Comparison of ENCODE assay signal across 24 cellular contexts in the genomic region with DNA sequence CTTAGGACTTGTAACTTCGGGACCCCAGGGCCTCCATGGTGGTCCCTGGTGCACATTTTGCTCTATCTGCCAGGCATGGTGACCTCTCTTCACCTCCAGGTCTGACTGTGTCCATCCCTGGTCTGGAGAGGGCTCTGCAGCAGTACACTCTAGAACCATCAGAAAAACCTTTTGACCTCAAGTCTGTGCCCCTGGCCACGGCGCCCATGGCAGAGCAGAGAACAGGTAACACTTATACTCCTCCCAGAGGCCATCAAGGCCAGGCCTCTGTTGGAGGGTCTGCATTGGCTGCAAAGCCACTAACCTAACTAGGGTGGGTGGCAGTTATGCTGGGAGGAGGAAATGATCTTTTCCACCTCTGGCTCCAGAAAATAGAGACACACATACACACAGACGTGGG.
"Had no signal": no experiment of that assay in that cellular context is flagged by ENCODE, and none has a peak within 500 bp of the region (broad histone marks: within the 10 kb centered on the region; RNA-seq: fewer than 3 reads in every experiment).

No MANE protein-coding gene starts in this region.

- H3K27me3 Mint-ChIP-seq: activated CD8-positive, alpha-beta T cell treated with anti-CD3 and anti-CD28 coated beads for 36 hours; activated naive CD8-positive, alpha-beta T cell; T-cell had no signal

- H3K4me3 ChIP-seq: cardiac muscle cell, SK-N-MC had no signal

- H3K27ac Mint-ChIP-seq: activated naive CD8-positive, alpha-beta T cell; activated T-helper 2 cell treated with anti-CD3 and anti-CD28 coated beads, Interferon-gamma antibody, Interleukin-2, Interleukin-4, amounts not matched to agents 10 μg/mL and 5 μg/mL and 100 μg/mL, durations not matched to agents 14 hours and 24 hours and 36 hours had no signal

- H3K27ac ChIP-seq: brain microvascular endothelial cell, cardiac muscle cell, SK-N-MC had no signal

- DNase-seq: activated CD4-positive, alpha-beta T cell treated with anti-CD3 and anti-CD28 coated beads for 4 hours; activated CD8-positive, alpha-beta memory T cell treated with anti-CD3 and anti-CD28 coated beads, Interleukin-2, amount 50 U/mL, for 4 hours; activated CD8-positive, alpha-beta T cell treated with anti-CD3 and anti-CD28 coated beads for 36 hours; activated naive CD4-positive, alpha-beta T cell; amygdala; brain microvascular endothelial cell; MM.1S; NCI-H1105; NCI-H1436; NCI-H1694 treated with DMSO at 0.1 percent for 48 hours; NCI-H2029 treated with DMSO at 0.1 percent for 48 hours; NCI-H345; NCI-H510A; NCI-H526 treated with DMSO at 0.1 percent for 48 hours; NCI-H82; RPMI8226; T-cell had no signal

- H3K27me3 ChIP-seq: brain microvascular endothelial cell, cardiac muscle cell had no signal

- H3K4me3 Mint-ChIP-seq: activated CD8-positive, alpha-beta T cell treated with anti-CD3 and anti-CD28 coated beads for 36 hours; activated naive CD8-positive, alpha-beta T cell; T-cell had no signal

- ATAC-seq: activated CD4-positive, CD25-positive, alpha-beta regulatory T cell treated with anti-CD3 and anti-CD28 coated beads, Interleukin-2, amount 50 U/mL, for 24 hours; activated CD8-positive, alpha-beta T cell treated with anti-CD3 and anti-CD28 coated beads for 36 hours; Panc1; Right ventricle myocardium inferior; T-cell had no signal

- H3K9me3 Mint-ChIP-seq: activated CD8-positive, alpha-beta T cell treated with anti-CD3 and anti-CD28 coated beads for 36 hours; activated T-helper 2 cell treated with anti-CD3 and anti-CD28 coated beads, Interferon-gamma antibody, Interleukin-2, Interleukin-4, amounts not matched to agents 10 μg/mL and 5 μg/mL and 100 μg/mL, durations not matched to agents 14 hours and 24 hours and 36 hours; T-cell had no signal
